ENCODE assay signal across 1 cellular context in the genomic region with DNA sequence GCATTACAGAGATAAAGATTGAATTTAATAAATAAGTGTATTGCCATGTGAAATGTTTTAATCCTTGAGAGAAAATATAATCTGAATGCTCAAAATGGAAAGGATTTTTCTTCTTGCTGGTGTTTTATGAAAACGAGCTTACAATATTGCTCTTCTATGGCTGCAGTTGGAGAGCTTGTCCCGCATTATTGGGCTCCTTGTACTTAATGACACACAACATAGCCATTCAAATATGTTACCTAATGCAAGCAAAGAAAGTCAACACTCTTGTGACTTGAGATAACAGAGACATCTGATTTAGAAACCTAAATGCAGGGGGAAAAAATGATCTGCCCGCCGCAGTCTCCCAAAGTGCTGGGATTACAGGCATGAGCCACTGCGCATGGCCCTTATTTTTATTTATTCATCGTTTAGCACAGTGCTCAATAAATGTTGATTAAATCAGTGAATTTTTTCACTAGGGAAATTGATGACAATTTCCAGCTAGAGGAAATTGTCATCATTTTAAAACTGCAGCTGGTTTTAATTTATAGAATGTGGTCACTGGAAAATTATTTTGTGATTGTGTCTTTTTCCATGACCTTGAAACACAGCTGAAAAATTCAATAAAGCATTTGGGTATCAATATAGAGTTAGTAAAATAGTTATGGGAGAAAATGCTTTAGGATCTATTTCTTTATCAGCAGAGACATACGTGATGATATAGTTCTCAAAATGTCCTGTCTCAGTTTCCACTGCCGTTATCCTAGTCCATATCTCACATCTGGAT.
TF ChIP-seq lines count a peak whose summit lies in the region.

No MANE protein-coding gene starts in this region.

TF ChIP-seq in SK-N-SH, 30 proteins besides CTCF, POLR2A, EP300 and RAD21:
- TF ChIP-seq, protein P1, sequence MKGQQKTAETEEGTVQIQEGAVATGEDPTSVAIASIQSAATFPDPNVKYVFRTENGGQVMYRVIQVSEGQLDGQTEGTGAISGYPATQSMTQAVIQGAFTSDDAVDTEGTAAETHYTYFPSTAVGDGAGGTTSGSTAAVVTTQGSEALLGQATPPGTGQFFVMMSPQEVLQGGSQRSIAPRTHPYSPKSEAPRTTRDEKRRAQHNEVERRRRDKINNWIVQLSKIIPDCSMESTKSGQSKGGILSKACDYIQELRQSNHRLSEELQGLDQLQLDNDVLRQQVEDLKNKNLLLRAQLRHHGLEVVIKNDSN (IDR thresholded peaks at IDR 0.05; ENCODE audit: borderline replicate concordance, low read depth) = no peak
- TF ChIP-seq YY1 (IDR thresholded peaks at IDR 0.05; ENCODE audit: low read depth) (no peak), TCF12 (IDR thresholded peaks at IDR 0.05) (peak; percentile 51; the same call in 1 of the 2 replicates)
